23 cellular contexts compared by ENCODE assay signal in the genomic region with DNA sequence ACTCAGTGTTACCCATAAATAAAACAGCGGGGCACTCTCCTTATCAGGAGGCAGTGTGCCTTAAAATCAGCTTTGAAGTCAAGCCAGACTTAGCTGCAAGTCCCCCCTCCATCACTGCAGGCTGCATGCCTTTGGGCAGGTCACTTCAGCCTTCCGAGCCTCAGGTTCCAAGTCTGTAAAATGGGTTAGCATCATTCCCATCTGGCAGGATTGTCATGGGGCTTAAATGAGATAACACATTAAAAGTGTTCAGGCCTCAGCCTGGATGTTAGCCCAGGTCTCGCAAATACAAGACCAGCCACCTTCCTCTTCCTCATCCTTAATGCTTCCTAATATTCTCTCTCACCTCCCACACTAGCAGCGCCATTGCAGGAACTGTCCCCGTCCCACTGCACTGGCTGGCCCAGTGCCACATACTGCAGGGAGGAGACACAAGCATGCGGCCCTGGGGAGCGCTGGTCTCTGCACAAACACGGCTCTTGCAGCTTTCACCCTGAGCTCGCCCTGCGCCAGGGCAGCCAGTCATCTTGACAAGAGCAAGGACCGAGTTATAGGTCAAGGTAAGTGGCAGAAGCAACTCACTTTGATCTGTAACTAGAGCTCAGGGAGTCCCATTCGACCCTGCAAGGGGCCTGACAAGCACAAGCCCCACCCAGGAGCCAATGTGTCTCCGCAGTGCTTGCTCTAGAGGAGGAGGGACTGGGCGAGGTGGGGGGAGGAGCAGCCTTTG.
DNase-seq lines count a peak whose midpoint lies in the region; ATAC-seq and TF ChIP-seq lines count a peak whose summit lies in the region.
"Had no signal": no experiment of that assay in that cellular context is flagged by ENCODE, and none has a peak within 500 bp of the region (broad histone marks: within the 10 kb centered on the region; RNA-seq: fewer than 3 reads in every experiment).

No MANE protein-coding gene starts in this region.

- H3K4me3 Mint-ChIP-seq in glutamatergic neuron (ENCODE audit: unreplicated experiment) (no peak overlapping the region), nephron (peak overlapping the region in 1 of 3 experiments; percentile 32)
- H3K4me3 Mint-ChIP-seq in activated CD4-positive, alpha-beta T cell treated with anti-CD3 and anti-CD28 coated beads for 36 hours = no peak overlapping the region
- H3K4me3 Mint-ChIP-seq: activated CD8-positive, alpha-beta T cell treated with anti-CD3 and anti-CD28 coated beads, Interleukin-2, amount 10 ng/mL, durations not matched to agents 7 days and 5 days had no signal

- H3K4me3 ChIP-seq in BE2C (ENCODE audit: low read depth, low read length) = no peak overlapping the region
- peak overlapping the region; percentile 8; the same call in 1 of the 2 replicates for H3K4me3 ChIP-seq in HUES6 (ENCODE audit: low read depth, low read length)
- H3K4me3 ChIP-seq in uterus = no peak overlapping the region

- H3K9me3 Mint-ChIP-seq in glutamatergic neuron (ENCODE audit: unreplicated experiment) = no peaks in the 10 kb centered on the region
- H3K9me3 Mint-ChIP-seq in nephron = no peaks in the 10 kb centered on the region
- no peaks in the 10 kb centered on the region for H3K9me3 Mint-ChIP-seq in activated CD4-positive, alpha-beta T cell treated with anti-CD3 and anti-CD28 coated beads for 36 hours (ENCODE audit: low read depth)

- ATAC-seq in activated CD4-positive, alpha-beta T cell treated with anti-CD3 and anti-CD28 coated beads for 36 hours = no peak
- ATAC-seq in HG02938 (IDR thresholded peaks at IDR 0.05; ENCODE audit: unreplicated experiment) = no peak
- ATAC-seq: activated CD4-positive, CD25-positive, alpha-beta regulatory T cell treated with anti-CD3 and anti-CD28 coated beads, Interleukin-2, amount 50 U/mL, for 24 hours; activated CD8-positive, alpha-beta T cell treated with anti-CD3 and anti-CD28 coated beads, Interleukin-2, amount 10 ng/mL, durations not matched to agents 7 days and 5 days; foreskin keratinocyte; left lobe of liver; SK-N-SH treated with all-trans-retinoic acid at 6 μM for 48 hours had no signal

- intact Hi-C loops in activated CD4-positive, alpha-beta T cell treated with anti-CD3 and anti-CD28 coated beads for 36 hours (cut with DNase I, micrococcal nuclease) = no loop called here
- intact Hi-C loops in uterus (cut with DNase I; ENCODE audit: low total_unique reads) = no loop called here

- peaks cover 12% of the 10 kb centered on the region for H3K4me1 Mint-ChIP-seq in glutamatergic neuron (ENCODE audit: low read depth, unreplicated experiment)
- peaks cover 29% of the 10 kb centered on the region for H3K4me1 Mint-ChIP-seq in nephron
- H3K4me1 Mint-ChIP-seq in activated CD4-positive, alpha-beta T cell treated with anti-CD3 and anti-CD28 coated beads for 36 hours = no peaks in the 10 kb centered on the region

- H3K27me3 ChIP-seq in BE2C (no peaks in the 10 kb centered on the region), HUES6 (ENCODE audit: control insufficient read depth, insufficient read depth, low read length) (no peaks in the 10 kb centered on the region), uterus (no peaks in the 10 kb centered on the region)
- H3K27me3 ChIP-seq: foreskin keratinocyte had no signal

- H3K27ac Mint-ChIP-seq in glutamatergic neuron (ENCODE audit: unreplicated experiment) (peak overlapping the region; percentile 43), nephron (peak overlapping the region in 2 of 3 experiments; percentile 11 to 31)
- H3K27ac Mint-ChIP-seq in activated CD4-positive, alpha-beta T cell treated with anti-CD3 and anti-CD28 coated beads for 36 hours = no peak overlapping the region
- H3K27ac Mint-ChIP-seq: activated CD8-positive, alpha-beta T cell treated with anti-CD3 and anti-CD28 coated beads, Interleukin-2, amount 10 ng/mL, durations not matched to agents 7 days and 5 days had no signal

- H3K4me1 ChIP-seq in BE2C = peaks cover 4% of the 10 kb centered on the region
- peaks cover 36% of the 10 kb centered on the region for H3K4me1 ChIP-seq in HUES6 (ENCODE audit: control insufficient read depth, insufficient read depth, low read length)
- H3K4me1 ChIP-seq in uterus = no peaks in the 10 kb centered on the region
- H3K4me1 ChIP-seq: foreskin keratinocyte had no signal

- no peaks in the 10 kb centered on the region for H3K9me3 ChIP-seq in BE2C
- no peaks in the 10 kb centered on the region for H3K9me3 ChIP-seq in HUES6 (ENCODE audit: control insufficient read depth, insufficient read depth, low read depth, low read length)
- no peaks in the 10 kb centered on the region for H3K9me3 ChIP-seq in uterus

- DNase-seq in BE2C = peak; percentile 25
- no peak for DNase-seq in glutamatergic neuron
- no peak for DNase-seq in H4 (ENCODE audit: low spot score)
- no peak for DNase-seq in activated CD4-positive, alpha-beta T cell treated with anti-CD3 and anti-CD28 coated beads for 36 hours
- DNase-seq in uterus = no peak
- DNase-seq: activated CD8-positive, alpha-beta T cell treated with anti-CD3 and anti-CD28 coated beads, Interleukin-2, amount 10 ng/mL, durations not matched to agents 7 days and 5 days; activated naive CD4-positive, alpha-beta T cell treated with Interleukin-2 at 50 U/mL for 16 hours; activated T-cell treated with anti-CD3 and anti-CD28 coated beads, Interleukin-2, amount 50 U/mL, for 1 hour; anterior cingulate cortex; central memory CD4-positive, alpha-beta T cell; KG1; MV-4-11; NCI-H187; occipital lobe; retina; T-helper 9 cell had no signal

- TF ChIP-seq CTCF in BE2C (IDR thresholded peaks at IDR 0.05; ENCODE audit: low read depth, low read length) = no peak
- TF ChIP-seq CTCF in glutamatergic neuron (IDR thresholded peaks at IDR 0.05; ENCODE audit: partially characterized antibody, unreplicated experiment) = no peak
- no peak for TF ChIP-seq CTCF in nephron (IDR thresholded peaks at IDR 0.05; ENCODE audit: unreplicated experiment in 3 of 3)
- no peak for TF ChIP-seq CTCF in uterus (IDR thresholded peaks at IDR 0.05)

- peaks cover 2% of the 10 kb centered on the region for H3K27me3 Mint-ChIP-seq in glutamatergic neuron (ENCODE audit: unreplicated experiment)
- peaks cover 15% of the 10 kb centered on the region for H3K27me3 Mint-ChIP-seq in nephron (ENCODE audit: low read depth)
- no peaks in the 10 kb centered on the region for H3K27me3 Mint-ChIP-seq in activated CD4-positive, alpha-beta T cell treated with anti-CD3 and anti-CD28 coated beads for 36 hours

- no peak overlapping the region for H3K9ac ChIP-seq in HUES6 (ENCODE audit: low read length)

- no peak for TF ChIP-seq POLR2A in uterus (IDR thresholded peaks at IDR 0.05)

- H3K36me3 Mint-ChIP-seq in glutamatergic neuron (ENCODE audit: unreplicated experiment) = no peaks in the 10 kb centered on the region
- H3K36me3 Mint-ChIP-seq in nephron (ENCODE audit: low read depth) = no peaks in the 10 kb centered on the region
- no peaks in the 10 kb centered on the region for H3K36me3 Mint-ChIP-seq in activated CD4-positive, alpha-beta T cell treated with anti-CD3 and anti-CD28 coated beads for 36 hours (ENCODE audit: low read depth)

- CTCF ChIA-PET in activated CD4-positive, alpha-beta T cell treated with anti-CD3 and anti-CD28 coated beads for 36 hours (lab: Charles Lee) = interaction anchor here (0.6 kb wide), 1 partner anchor 898 kb away, joined by 3 read pairs; no protein-coding TSS in a partner anchor

- POLR2A ChIA-PET in activated CD4-positive, alpha-beta T cell treated with anti-CD3 and anti-CD28 coated beads for 36 hours (lab: Charles Lee) = no interaction called here

- no peak overlapping the region for H3K27ac ChIP-seq in HUES6 (ENCODE audit: low read depth, low read length)
- no peak overlapping the region for H3K27ac ChIP-seq in uterus
- H3K27ac ChIP-seq: foreskin keratinocyte had no signal

- no peaks in the 10 kb centered on the region for H3K36me3 ChIP-seq in BE2C
- H3K36me3 ChIP-seq in HUES6 (ENCODE audit: control insufficient read depth, insufficient read depth, low read length) = no peaks in the 10 kb centered on the region
- no peaks in the 10 kb centered on the region for H3K36me3 ChIP-seq in uterus
